ENCODE assay signal across 8 cellular contexts in genomic region chr6:107491059-107491609, GRCh38. TPM values are rescaled to one million over a fixed set of nuclear protein-coding genes. Genes with fewer than 3 reads are reported as not detected.
A peak's percentile ranks its signal among the peaks of the same experiment; 100 is the strongest.
DNase-seq lines count a peak whose midpoint lies in the region; ATAC-seq and TF ChIP-seq lines count a peak whose summit lies in the region.

No MANE protein-coding gene starts in this region.

- H3K36me3 Mint-ChIP-seq in neural progenitor cell: no peaks in the 10 kb centered on the region

- no peak overlapping the region for H3K27ac ChIP-seq in BLaER1
- no peak overlapping the region for H3K27ac ChIP-seq in neural progenitor cell
- H3K27ac ChIP-seq in WERI-Rb-1: no peak overlapping the region

- no peak overlapping the region for H2AFZ ChIP-seq in neural progenitor cell (replicated peaks)

- H3K27me3 Mint-ChIP-seq in neural progenitor cell (ENCODE audit: insufficient read depth, low read depth): peaks cover 18% of the 10 kb centered on the region

- H3K79me2 ChIP-seq in neural progenitor cell (ENCODE audit: low read depth): peaks cover 57% of the 10 kb centered on the region

- no peak overlapping the region for H3K4me3 Mint-ChIP-seq in neural progenitor cell

- no peaks in the 10 kb centered on the region for H3K36me3 ChIP-seq in BLaER1
- H3K36me3 ChIP-seq in neural progenitor cell: no peaks in the 10 kb centered on the region
- no peaks in the 10 kb centered on the region for H3K36me3 ChIP-seq in WERI-Rb-1

- H3K9me3 ChIP-seq in BLaER1 (no peaks in the 10 kb centered on the region), neural progenitor cell (ENCODE audit: low read depth) (no peaks in the 10 kb centered on the region), WERI-Rb-1 (ENCODE audit: severe bottlenecking) (no peaks in the 10 kb centered on the region)

- peak overlapping the region; percentile 72; the same call in 1 of the 2 replicates for H3K4me3 ChIP-seq in BLaER1
- H3K4me3 ChIP-seq in neural progenitor cell: peak overlapping the region; percentile 86
- no peak overlapping the region for H3K4me3 ChIP-seq in WERI-Rb-1 (ENCODE audit: low read depth, low read length)

- no peak overlapping the region for H3K9ac ChIP-seq in BLaER1
- H3K9ac ChIP-seq in neural progenitor cell: peak overlapping the region; percentile 18

- H3K4me1 Mint-ChIP-seq in neural progenitor cell: peaks cover 24% of the 10 kb centered on the region

- H3K4me2 ChIP-seq in BLaER1: peak overlapping the region; percentile 92
- H3K4me2 ChIP-seq in neural progenitor cell: peak overlapping the region; percentile 95

- ATAC-seq in GM18873 (IDR thresholded peaks at IDR 0.05; ENCODE audit: low FRiP score, unreplicated experiment): no peak

- peak overlapping the region; percentile 75 for H3K27ac Mint-ChIP-seq in neural progenitor cell

- H3K4me1 ChIP-seq in BLaER1 (peaks cover 25% of the 10 kb centered on the region), neural progenitor cell (peaks cover 42% of the 10 kb centered on the region)

- H3K27me3 ChIP-seq in BLaER1 (peaks cover 95% of the 10 kb centered on the region), neural progenitor cell (peaks cover 27% of the 10 kb centered on the region), WERI-Rb-1 (ENCODE audit: insufficient read depth, low read depth, severe bottlenecking) (peaks cover 33% of the 10 kb centered on the region)

- peaks cover 55% of the 10 kb centered on the region for H4K20me1 ChIP-seq in BLaER1
- H4K20me1 ChIP-seq in neural progenitor cell (ENCODE audit: low read depth): peaks cover 18% of the 10 kb centered on the region

- H3F3A ChIP-seq in neural progenitor cell (ENCODE audit: low read depth): peaks cover 48% of the 10 kb centered on the region

- DNase-seq in HT1080 (ENCODE audit: low read depth) (peak; percentile 28), germinal center (ENCODE audit: low spot score) (peak; percentile 13), neural progenitor cell (ENCODE audit: low spot score) (peak; percentile 86), OCI-M1 (lab: John Stamatoyannopoulos, UW) (no peak), WERI-Rb-1 (no peak)
- DNase-seq in activated CD8-positive, alpha-beta memory T cell treated with anti-CD3 and anti-CD28 coated beads, Interleukin-2, amount 50 U/mL, for 4 hours: peak; percentile 18

- peaks cover 3% of the 10 kb centered on the region for H3K9me3 Mint-ChIP-seq in neural progenitor cell

- TF ChIP-seq CTCF in neural progenitor cell (IDR thresholded peaks at IDR 0.05) (no peak), WERI-Rb-1 (IDR thresholded peaks at IDR 0.05; ENCODE audit: low read depth, low read length) (no peak)

RNA-seq across cellular contexts. Expression of gene SOBP, which starts 1.2 kb away (rescaled TPM):
- 1.9 and 4.3 TPM in 2 replicates for total RNA-seq in HT1080 (2014; rRNA removed; shearing (Covaris generic))
- 1.7 and 2.7 TPM in 2 replicates for polyA plus RNA-seq in HT1080 (2015; cell fraction: cytosol; rRNA removed)
- 1.6 and 3.8 TPM in 2 replicates for polyA plus RNA-seq in HT1080 (2015; cell fraction: nucleus; rRNA removed)
- 11.0 and 12.6 TPM in 2 replicates for total RNA-seq in neural progenitor cell (ENCODE audit: low replicate concordance)

RNA-seq across cellular contexts. Expression of gene PDSS2, which starts 31.8 kb away (rescaled TPM):
- 6.9 and 10.7 TPM in 2 replicates for total RNA-seq in HT1080 (2014; rRNA removed; shearing (Covaris generic))
- 9.4 and 10.3 TPM in 2 replicates for polyA plus RNA-seq in HT1080 (2015; cell fraction: cytosol; rRNA removed)
- 5.8 and 7.9 TPM in 2 replicates for polyA plus RNA-seq in HT1080 (2015; cell fraction: nucleus; rRNA removed)
- 11.6 and 14.9 TPM in 2 replicates for total RNA-seq in neural progenitor cell (ENCODE audit: low replicate concordance)

Comparison
In these comparisons a context has a peak if more than half of its experiments do, and no peak if none do; other contexts are left out.
1. DNase-seq: peak in HT1080 (single experiment), activated CD8-positive, alpha-beta memory T cell treated with anti-CD3 and anti-CD28 coated beads, Interleukin-2, amount 50 U/mL, for 4 hours (single experiment), germinal center (single experiment) and neural progenitor cell (single experiment); none in OCI-M1 (single experiment) and WERI-Rb-1 (single experiment).